Comparison of ENCODE assay signal across 14 cellular contexts in genomic region chr12:32877670-32878459, GRCh38. TPM values are rescaled to one million over a fixed set of nuclear protein-coding genes. Genes with fewer than 3 reads are reported as not detected.
A peak's percentile ranks its signal among the peaks of the same experiment; 100 is the strongest.
DNase-seq lines count a peak whose midpoint lies in the region; ATAC-seq, FAIRE-seq and TF ChIP-seq lines count a peak whose summit lies in the region.
"Had no signal": no experiment of that assay in that cellular context is flagged by ENCODE, and none has a peak within 500 bp of the region (broad histone marks: within the 10 kb centered on the region; RNA-seq: fewer than 3 reads in every experiment).

No MANE protein-coding gene starts in this region.

- H3K36me3 ChIP-seq in gastroesophageal sphincter (no peaks in the 10 kb centered on the region), osteoblast (ENCODE audit: insufficient read depth, low read length) (no peaks in the 10 kb centered on the region)
- H3K36me3 ChIP-seq: transverse colon had no signal

- H3K4me3 ChIP-seq in gastroesophageal sphincter (no peak overlapping the region), osteoblast (ENCODE audit: insufficient read depth, low read length) (no peak overlapping the region)
- H3K4me3 ChIP-seq: transverse colon had no signal

- 77% methylated on average over 6 of the region's 29 CpGs; no CpG with 5 or more reads in 1 of the 2 donors for WGBS in gastroesophageal sphincter (ENCODE audit: low coverage in 1 of 2), 2 donors

- H3K9me3 ChIP-seq in gastroesophageal sphincter: no peaks in the 10 kb centered on the region
- H3K9me3 ChIP-seq in osteoblast (ENCODE audit: low read depth, low read length): no peaks in the 10 kb centered on the region
- H3K9me3 ChIP-seq: transverse colon had no signal

- H3K27me3 ChIP-seq in gastroesophageal sphincter: peaks cover 7% of the 10 kb centered on the region
- H3K27me3 ChIP-seq in osteoblast (ENCODE audit: insufficient read depth, low read length): no peaks in the 10 kb centered on the region
- H3K27me3 ChIP-seq: transverse colon had no signal

- no peaks in the 10 kb centered on the region for H3K4me1 ChIP-seq in gastroesophageal sphincter
- no peaks in the 10 kb centered on the region for H3K4me1 ChIP-seq in osteoblast (ENCODE audit: insufficient read depth, low read length)

- no peaks in the 10 kb centered on the region for H4K20me1 ChIP-seq in osteoblast (ENCODE audit: insufficient read depth, low read length)

- H3K27ac ChIP-seq in gastroesophageal sphincter (no peak overlapping the region), osteoblast (ENCODE audit: low read depth, low read length) (no peak overlapping the region)
- H3K27ac ChIP-seq: transverse colon had no signal

- no peak for TF ChIP-seq CTCF in gastroesophageal sphincter (IDR thresholded peaks at IDR 0.05)
- TF ChIP-seq CTCF in osteoblast (IDR thresholded peaks at IDR 0.05; ENCODE audit: extremely low read depth, low read depth, low read length): no peak

- ATAC-seq in gastroesophageal sphincter (peak; percentile 40), HG03439 (IDR thresholded peaks at IDR 0.05; ENCODE audit: unreplicated experiment) (no peak), HG02870 (IDR thresholded peaks at IDR 0.05; ENCODE audit: unreplicated experiment) (no peak), HG03175 (IDR thresholded peaks at IDR 0.05; ENCODE audit: unreplicated experiment) (no peak)
- ATAC-seq: activated CD8-positive, alpha-beta memory T cell treated with anti-CD3 and anti-CD28 coated beads, Interleukin-2, amount 10 ng/mL, durations not matched to agents 7 days and 5 days had no signal

- no peak overlapping the region for H3K4me2 ChIP-seq in osteoblast (ENCODE audit: insufficient read depth, low read length)

- DNase-seq in GM12891 (ENCODE audit: insufficient read length, low spot score) (no peak), NCI-H69 (lab: John Stamatoyannopoulos, UW) (peak; percentile 43), posterior cingulate gyrus (peak in 7 of 10 donors; percentile 26 to 91 (median 46)), osteoblast (ENCODE audit: insufficient read length, low spot score, missing footprints) (no peak)
- DNase-seq: activated CD8-positive, alpha-beta memory T cell treated with anti-CD3 and anti-CD28 coated beads, Interleukin-2, amount 10 ng/mL, durations not matched to agents 7 days and 5 days; NCI-H2029 treated with DMSO at 0.1 percent for 48 hours; stimulated activated CD4-positive, alpha-beta T cell treated with anti-CD3 and anti-CD28 coated beads, Interleukin-4, amount 100 ng/mL, for 24 hours; transverse colon had no signal

- no peak for TF ChIP-seq EP300 in gastroesophageal sphincter (IDR thresholded peaks at IDR 0.05)

- intact Hi-C loops in posterior cingulate gyrus (cut with DNase I): no loop called here

- no peak for TF ChIP-seq POLR2A in GM12891 (IDR thresholded peaks at IDR 0.05; ENCODE audit: low read depth, low read length)
- no peak for TF ChIP-seq POLR2A in gastroesophageal sphincter (IDR thresholded peaks at IDR 0.05)

- no peak for FAIRE-seq in GM12891 (lab: Jason Lieb, UNC)
- FAIRE-seq: astrocyte, H1 had no signal

- no peak overlapping the region for H2AFZ ChIP-seq in osteoblast (ENCODE audit: low read length)

- H3K79me2 ChIP-seq in osteoblast (ENCODE audit: insufficient read depth, low read length): no peaks in the 10 kb centered on the region

TF ChIP-seq in GM12891, 5 proteins besides CTCF, POLR2A, EP300 and RAD21:
- TF ChIP-seq SPI1 (IDR thresholded peaks at IDR 0.05; ENCODE audit: low read depth, low read length) (peak; percentile 23; the same call in 1 of the 2 replicates), POLR2AphosphoS5 (IDR thresholded peaks at IDR 0.05; ENCODE audit: low read depth, low read length) (no peak), TAF1 (IDR thresholded peaks at IDR 0.05; ENCODE audit: low read depth, low read length) (no peak)
TF ChIP-seq in GM12891: peak in this region for 1.

RNA-seq across cellular contexts. Expression of gene PKP2, which starts 18.7 kb away (rescaled TPM):
- polyA plus RNA-seq in GM12891 (2012; ENCODE audit: low read depth, missing spikeins): not detected
- total RNA-seq in gastroesophageal sphincter (1 to 10 TPM in 3 of 4 donors, under 1 TPM in 1; 0.62 to 3.3 (median 1.2) TPM), osteoblast (under 0.01 and 0.29 TPM in 2 replicates)
- total RNA-seq: activated CD8-positive, alpha-beta memory T cell treated with anti-CD3 and anti-CD28 coated beads, Interleukin-2, amount 10 ng/mL, durations not matched to agents 7 days and 5 days had no signal

Comparison
In these comparisons a context has a peak if more than half of its experiments do, and no peak if none do; other contexts are left out.
1. DNase-seq: peak in NCI-H69 (single experiment) and posterior cingulate gyrus (7 of 10); none in GM12891 (single experiment) and osteoblast (single experiment).